Comparison of ENCODE assay signal across 8 cellular contexts in genomic region chr10:31961675-31962074, GRCh38. TPM values are rescaled to one million over a fixed set of nuclear protein-coding genes. Genes with fewer than 3 reads are reported as not detected.
DNase-seq lines count a peak whose midpoint lies in the region; ATAC-seq and FAIRE-seq lines count a peak whose summit lies in the region.

No MANE protein-coding gene starts in this region.

- DNase-seq in COLO668 (lab: John Stamatoyannopoulos, UW; ENCODE audit: unreplicated experiment) (peak; percentile 34), SKM-1 treated with dmso at 0.1 percent for 144 hours (lab: John Stamatoyannopoulos, UW; ENCODE audit: unreplicated experiment) (peak; percentile 64), kidney tubule cell (ENCODE audit: low spot score) (peak; percentile 61), NCI-H524 treated with DMSO at 0.1 percent for 48 hours (lab: John Stamatoyannopoulos, UW) (no peak), frontal cortex (ENCODE audit: low spot score in 2 of 2) (no peak), globus pallidus (ENCODE audit: low spot score) (no peak)

- no peak for FAIRE-seq in frontal cortex (lab: Jason Lieb, UNC)

- ATAC-seq in HG02610 (IDR thresholded peaks at IDR 0.05; ENCODE audit: unreplicated experiment) (peak; percentile 90), HG03457 (IDR thresholded peaks at IDR 0.05; ENCODE audit: unreplicated experiment) (no peak)

RNA-seq across cellular contexts. Expression of gene ARHGAP12, which starts 33.0 kb away (rescaled TPM):
- 58.7 TPM for total RNA-seq in frontal cortex

Comparison
In these comparisons a context has a peak if more than half of its experiments do, and no peak if none do; other contexts are left out.
1. DNase-seq: peak in COLO668 (single experiment), SKM-1 treated with dmso at 0.1 percent for 144 hours (single experiment) and kidney tubule cell (single experiment); none in NCI-H524 treated with DMSO at 0.1 percent for 48 hours (single experiment), frontal cortex (0 of 2) and globus pallidus (single experiment).